Comparison of ENCODE assay signal across 11 cellular contexts in genomic region chr7:130917669-130918128, GRCh38.
DNase-seq lines count a peak whose midpoint lies in the region; ATAC-seq, FAIRE-seq and TF ChIP-seq lines count a peak whose summit lies in the region.
"Had no signal": no experiment of that assay in that cellular context is flagged by ENCODE, and none has a peak within 500 bp of the region (broad histone marks: within the 10 kb centered on the region; RNA-seq: fewer than 3 reads in every experiment).

No MANE protein-coding gene starts in this region.

- TF ChIP-seq CTCF in A673 (conservative IDR thresholded peaks at IDR 0.05; ENCODE audit: low read depth, low read length) (no peak), adrenal gland (IDR thresholded peaks at IDR 0.05) (no peak), liver (IDR thresholded peaks at IDR 0.05; ENCODE audit: low read depth, low read length, missing input control) (no peak)

- H3K4me1 ChIP-seq in A673 (ENCODE audit: insufficient read depth, low read length, poor library complexity, severe bottlenecking) (peaks cover 86% of the 10 kb centered on the region), adrenal gland (replicated peaks in 1 of 2) (peaks cover 59 to 92% of the 10 kb centered on the region in 2 donors), liver (ENCODE audit: control insufficient read depth in 4 of 4, insufficient read depth in 4 of 4, low read length in 3 of 4) (peaks cover 18 to 82% (median 72%) of the 10 kb centered on the region in 4 donors)

- no peak for TF ChIP-seq POLR2A in adrenal gland (IDR thresholded peaks at IDR 0.05)

- H3K4me3 ChIP-seq in A673 (ENCODE audit: low read depth, low read length, poor library complexity, severe bottlenecking): peak overlapping the region; percentile 16
- no peak overlapping the region for H3K4me3 ChIP-seq in adrenal gland
- H3K4me3 ChIP-seq in liver (ENCODE audit: low read depth in 1 of 3, low read length in 3 of 3): no peak overlapping the region
- H3K4me3 ChIP-seq: cardiac muscle cell had no signal

- POLR2A ChIA-PET in A673 (lab: Charles Lee; ENCODE audit: low non-redundant PET): no interaction called here

- WGBS in adrenal gland, 4 donors: 67 to 79% (median 70%) methylated on average over 5 of the region's 5 CpGs
- WGBS in liver: 48% methylated on average over 5 of the region's 5 CpGs

- peaks cover 47 to 59% (median 57%) of the 10 kb centered on the region in 3 donors for H3K4me1 Mint-ChIP-seq in IgD-negative memory B cell

- FAIRE-seq in urothelium cell line (lab: Jason Lieb, UNC): no peak

- BruUV-seq in A673 (replicated peaks; lab: Mats Ljungman, UMichigan): no TSS peak

- no peaks in the 10 kb centered on the region for H3K36me3 Mint-ChIP-seq in IgD-negative memory B cell

- H3K27me3 Mint-ChIP-seq in IgD-negative memory B cell: no peaks in the 10 kb centered on the region

- H3K9ac ChIP-seq in liver (ENCODE audit: low read depth in 1 of 2, low read length in 2 of 2): peak overlapping the region in 1 of 2 donors; percentile 47

- TF ChIP-seq RAD21 in liver (IDR thresholded peaks at IDR 0.05): no peak

- H3K4me3 Mint-ChIP-seq in IgD-negative memory B cell: peak overlapping the region in 1 of 4 donors; percentile 7

- intact Hi-C loops in A673 (cut with micrococcal nuclease; ENCODE audit: unreplicated experiment) (no loop called here), adrenal gland (cut with DNase I) (no loop called here)

- H3K27me3 ChIP-seq in A673 (replicated peaks; ENCODE audit: insufficient read depth, low read depth, low read length, poor library complexity) (no peaks in the 10 kb centered on the region), adrenal gland (no peaks in the 10 kb centered on the region), liver (ENCODE audit: control insufficient read depth in 4 of 4, insufficient read depth in 4 of 4, low read length in 3 of 4) (no peaks in the 10 kb centered on the region)
- H3K27me3 ChIP-seq: cardiac muscle cell had no signal

- H3K27ac Mint-ChIP-seq in IgD-negative memory B cell: peak overlapping the region; percentile 35 to 70 (median 49)

- H3K36me3 ChIP-seq in A673 (ENCODE audit: insufficient read depth, low read length, poor library complexity, severe bottlenecking) (peaks cover 13% of the 10 kb centered on the region), adrenal gland (replicated peaks in 1 of 2) (no peaks in the 10 kb centered on the region), liver (ENCODE audit: control insufficient read depth in 4 of 4, insufficient read depth in 3 of 4, low read depth in 1 of 4, low read length in 3 of 4) (peaks cover 0 to 3% (median 0%) of the 10 kb centered on the region in 4 donors)
- H3K36me3 ChIP-seq: cardiac muscle cell had no signal

- no peaks in the 10 kb centered on the region for H3K9me3 Mint-ChIP-seq in IgD-negative memory B cell

- peak; percentile 92 for DNase-seq in A673 (ENCODE audit: low spot score)
- peak in 1 of 7 donors; percentile 7 for DNase-seq in adrenal gland
- no peak for DNase-seq in urothelium cell line (ENCODE audit: low spot score)
- DNase-seq in NCI-H2081 treated with DMSO at 0.1 percent for 48 hours (lab: John Stamatoyannopoulos, UW): no peak
- DNase-seq: DMS79 treated with DMSO at 0.1 percent for 48 hours had no signal

- CTCF ChIA-PET in A673 (lab: Charles Lee): interaction anchor here (0.6 to 1.0 kb wide), 2 partner anchors 21 to 629 kb away, joined by 6 to 7 read pairs; no protein-coding TSS in a partner anchor

- H3K9me3 ChIP-seq in A673 (ENCODE audit: low read depth, low read length, poor library complexity, severe bottlenecking) (no peaks in the 10 kb centered on the region), adrenal gland (replicated peaks in 1 of 3) (no peaks in the 10 kb centered on the region), liver (ENCODE audit: control insufficient read depth in 4 of 4, low read length in 3 of 4) (no peaks in the 10 kb centered on the region)

- H3K27ac ChIP-seq in A673 (ENCODE audit: low read depth, low read length, poor library complexity, severe bottlenecking) (peak overlapping the region; percentile 94), adrenal gland (peak overlapping the region in 3 of 5 donors; percentile 45 to 86 (median 49)), liver (ENCODE audit: low read depth in 1 of 2, low read length in 2 of 2) (peak overlapping the region; percentile 58 to 66)
- H3K27ac ChIP-seq: cardiac muscle cell had no signal

- ATAC-seq in GM19035 (IDR thresholded peaks at IDR 0.05; ENCODE audit: unreplicated experiment) (no peak), HG03175 (IDR thresholded peaks at IDR 0.05; ENCODE audit: unreplicated experiment) (no peak)
- ATAC-seq: Right ventricle myocardium inferior had no signal

TF ChIP-seq in liver, 16 proteins besides CTCF, POLR2A, EP300 and RAD21:
- no peak for TF ChIP-seq HNF4A (conservative IDR thresholded peaks at IDR 0.05)
- TF ChIP-seq EGR1 (IDR thresholded peaks at IDR 0.05; ENCODE audit: low read depth in 2 of 2): no peak
- TF ChIP-seq ATF3 (IDR thresholded peaks at IDR 0.05): no peak
- TF ChIP-seq TAF1 (conservative IDR thresholded peaks at IDR 0.05): no peak
- TF ChIP-seq, protein P1, sequence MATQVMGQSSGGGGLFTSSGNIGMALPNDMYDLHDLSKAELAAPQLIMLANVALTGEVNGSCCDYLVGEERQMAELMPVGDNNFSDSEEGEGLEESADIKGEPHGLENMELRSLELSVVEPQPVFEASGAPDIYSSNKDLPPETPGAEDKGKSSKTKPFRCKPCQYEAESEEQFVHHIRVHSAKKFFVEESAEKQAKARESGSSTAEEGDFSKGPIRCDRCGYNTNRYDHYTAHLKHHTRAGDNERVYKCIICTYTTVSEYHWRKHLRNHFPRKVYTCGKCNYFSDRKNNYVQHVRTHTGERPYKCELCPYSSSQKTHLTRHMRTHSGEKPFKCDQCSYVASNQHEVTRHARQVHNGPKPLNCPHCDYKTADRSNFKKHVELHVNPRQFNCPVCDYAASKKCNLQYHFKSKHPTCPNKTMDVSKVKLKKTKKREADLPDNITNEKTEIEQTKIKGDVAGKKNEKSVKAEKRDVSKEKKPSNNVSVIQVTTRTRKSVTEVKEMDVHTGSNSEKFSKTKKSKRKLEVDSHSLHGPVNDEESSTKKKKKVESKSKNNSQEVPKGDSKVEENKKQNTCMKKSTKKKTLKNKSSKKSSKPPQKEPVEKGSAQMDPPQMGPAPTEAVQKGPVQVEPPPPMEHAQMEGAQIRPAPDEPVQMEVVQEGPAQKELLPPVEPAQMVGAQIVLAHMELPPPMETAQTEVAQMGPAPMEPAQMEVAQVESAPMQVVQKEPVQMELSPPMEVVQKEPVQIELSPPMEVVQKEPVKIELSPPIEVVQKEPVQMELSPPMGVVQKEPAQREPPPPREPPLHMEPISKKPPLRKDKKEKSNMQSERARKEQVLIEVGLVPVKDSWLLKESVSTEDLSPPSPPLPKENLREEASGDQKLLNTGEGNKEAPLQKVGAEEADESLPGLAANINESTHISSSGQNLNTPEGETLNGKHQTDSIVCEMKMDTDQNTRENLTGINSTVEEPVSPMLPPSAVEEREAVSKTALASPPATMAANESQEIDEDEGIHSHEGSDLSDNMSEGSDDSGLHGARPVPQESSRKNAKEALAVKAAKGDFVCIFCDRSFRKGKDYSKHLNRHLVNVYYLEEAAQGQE (IDR thresholded peaks at IDR 0.05): no peak
- no peak for TF ChIP-seq GABPA (IDR thresholded peaks at IDR 0.05 in 1 of 2, conservative IDR thresholded peaks at IDR 0.05 in 1 of 2)
- TF ChIP-seq, protein P2, sequence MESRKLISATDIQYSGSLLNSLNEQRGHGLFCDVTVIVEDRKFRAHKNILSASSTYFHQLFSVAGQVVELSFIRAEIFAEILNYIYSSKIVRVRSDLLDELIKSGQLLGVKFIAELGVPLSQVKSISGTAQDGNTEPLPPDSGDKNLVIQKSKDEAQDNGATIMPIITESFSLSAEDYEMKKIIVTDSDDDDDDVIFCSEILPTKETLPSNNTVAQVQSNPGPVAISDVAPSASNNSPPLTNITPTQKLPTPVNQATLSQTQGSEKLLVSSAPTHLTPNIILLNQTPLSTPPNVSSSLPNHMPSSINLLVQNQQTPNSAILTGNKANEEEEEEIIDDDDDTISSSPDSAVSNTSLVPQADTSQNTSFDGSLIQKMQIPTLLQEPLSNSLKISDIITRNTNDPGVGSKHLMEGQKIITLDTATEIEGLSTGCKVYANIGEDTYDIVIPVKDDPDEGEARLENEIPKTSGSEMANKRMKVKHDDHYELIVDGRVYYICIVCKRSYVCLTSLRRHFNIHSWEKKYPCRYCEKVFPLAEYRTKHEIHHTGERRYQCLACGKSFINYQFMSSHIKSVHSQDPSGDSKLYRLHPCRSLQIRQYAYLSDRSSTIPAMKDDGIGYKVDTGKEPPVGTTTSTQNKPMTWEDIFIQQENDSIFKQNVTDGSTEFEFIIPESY (IDR thresholded peaks at IDR 0.05): no peak
- no peak for TF ChIP-seq MAX (IDR thresholded peaks at IDR 0.05)
- TF ChIP-seq NR2F2 (IDR thresholded peaks at IDR 0.05): no peak
TF ChIP-seq in liver: peak in this region for 0.
